1 cellular context compared by ENCODE assay signal in genomic region chr2:158828378-158829136, GRCh38.
TF ChIP-seq lines count a peak whose summit lies in the region.

No MANE protein-coding gene starts in this region.

TF ChIP-seq in GM23338, 12 proteins besides CTCF, POLR2A, EP300 and RAD21 (continued from another document):
- TF ChIP-seq ZNF462 (CRISPR knock-in tag; IDR thresholded peaks at IDR 0.05): no peak
- no peak for TF ChIP-seq ZNF331 (CRISPR knock-in tag; IDR thresholded peaks at IDR 0.05; ENCODE audit: low read depth)
- no peak for TF ChIP-seq ETS1 (IDR thresholded peaks at IDR 0.05)
- TF ChIP-seq ZNF114 (CRISPR knock-in tag; IDR thresholded peaks at IDR 0.05): no peak
TF ChIP-seq in GM23338: peak in this region for 0.
